10 cellular contexts compared by ENCODE assay signal in genomic region chr4:176293660-176294059, GRCh38. TPM values are rescaled to one million over a fixed set of nuclear protein-coding genes. Genes with fewer than 3 reads are reported as not detected.
"Had no signal": no experiment of that assay in that cellular context is flagged by ENCODE, and none has a peak within 500 bp of the region (broad histone marks: within the 10 kb centered on the region; RNA-seq: fewer than 3 reads in every experiment).

No MANE protein-coding gene starts in this region.

- H3K27ac ChIP-seq: GM23248, HL-60 had no signal

- H2AFZ ChIP-seq: GM23248 had no signal

- H3K9me3 ChIP-seq: HAP-1 had no signal

- H3K36me3 ChIP-seq: HAP-1 had no signal

- ATAC-seq: HCT116 had no signal

- H3K4me3 ChIP-seq: GM23248, HAP-1 had no signal

- DNase-seq: GM23248, GOT3, H7, HFFc6, KG1 had no signal

- H3K9ac ChIP-seq: GM23248 had no signal

RNA-seq across cellular contexts. Expression of gene ASB5, which starts 24.6 kb away (rescaled TPM):
- total RNA-seq: GM23248, HT1080 had no signal
- polyA plus RNA-seq: GM23248, IgD-negative memory B cell had no signal
